23 cellular contexts compared by ENCODE assay signal in genomic region chr4:101846550-101846949, GRCh38. TPM values are rescaled to one million over a fixed set of nuclear protein-coding genes. Genes with fewer than 3 reads are reported as not detected.
DNase-seq lines count a peak whose midpoint lies in the region; ATAC-seq, FAIRE-seq and TF ChIP-seq lines count a peak whose summit lies in the region.
"Had no signal": no experiment of that assay in that cellular context is flagged by ENCODE, and none has a peak within 500 bp of the region (broad histone marks: within the 10 kb centered on the region; RNA-seq: fewer than 3 reads in every experiment).

No MANE protein-coding gene starts in this region.

- no peak overlapping the region for H4K5ac ChIP-seq in mesendoderm (ENCODE audit: low read length)

- H3K9me3 ChIP-seq in right cardiac atrium (ENCODE audit: control insufficient read depth, low read length) (no peaks in the 10 kb centered on the region), PC-9 (ENCODE audit: insufficient read depth, low read depth) (no peaks in the 10 kb centered on the region)
- H3K9me3 ChIP-seq: MG63, SJSA1 had no signal

- H3K18ac ChIP-seq in mesendoderm (ENCODE audit: low read length), result no peak overlapping the region

- no peak overlapping the region for H3K4ac ChIP-seq in mesendoderm (ENCODE audit: low read depth, low read length)

- H2BK5ac ChIP-seq in mesendoderm (ENCODE audit: low read length), result no peak overlapping the region

- H3K36me3 ChIP-seq in mesendoderm (ENCODE audit: control insufficient read depth, insufficient read depth, low read length) (no peaks in the 10 kb centered on the region), PC-9 (ENCODE audit: low read depth) (no peaks in the 10 kb centered on the region)
- H3K36me3 ChIP-seq: BLaER1 treated with 17β-estradiol and CSF1 and Interleukin-3, amounts not matched to agents 10 nM and 100 nM; MG63; SJSA1 had no signal

- peak overlapping the region; percentile 40 to 87 (median 74) for H3K27ac Mint-ChIP-seq in IgD-negative memory B cell
- H3K27ac Mint-ChIP-seq: CD4-positive, alpha-beta memory T cell; GM23338 had no signal

- no peak for DNase-seq in GM18507 (ENCODE audit: extremely low spot score, insufficient read length, low read depth)
- peak; percentile 42 for DNase-seq in choroid plexus epithelial cell (ENCODE audit: low read depth)
- peak; percentile 66 for DNase-seq in mesendoderm
- DNase-seq in right cardiac atrium, result no peak
- DNase-seq in midbrain (lab: John Stamatoyannopoulos, UW), result no peak
- DNase-seq in activated CD4-positive, CD25-positive, alpha-beta regulatory T cell (lab: John Stamatoyannopoulos, UW), result no peak
- no peak for DNase-seq in PC-9
- DNase-seq: CD4-positive, alpha-beta memory T cell; GDM1; MG63; NCI-H1417; NCI-H1694 treated with DMSO at 0.1 percent for 48 hours; NCI-H2081 treated with DMSO at 0.1 percent for 48 hours; NCI-H2171 treated with DMSO at 0.1 percent for 48 hours; NCI-H446; OCI-M1 had no signal

- H2AFZ ChIP-seq in PC-9, result no peak overlapping the region
- H2AFZ ChIP-seq: GM23338 had no signal

- H2BK120ac ChIP-seq in mesendoderm (ENCODE audit: low read depth, low read length), result no peak overlapping the region

- H3K27me3 ChIP-seq in mesendoderm (ENCODE audit: insufficient read depth, low read length, poor library complexity) (no peaks in the 10 kb centered on the region), right cardiac atrium (ENCODE audit: control insufficient read depth, insufficient read depth) (no peaks in the 10 kb centered on the region), PC-9 (ENCODE audit: insufficient read depth, low read depth) (no peaks in the 10 kb centered on the region)
- H3K27me3 ChIP-seq: BLaER1 treated with 17β-estradiol and CSF1 and Interleukin-3, amounts not matched to agents 10 nM and 100 nM; MG63; SJSA1 had no signal

- no peak overlapping the region for H2BK15ac ChIP-seq in mesendoderm (replicated peaks; ENCODE audit: low read depth)

- H3K4me3 ChIP-seq in choroid plexus epithelial cell (ENCODE audit: low read depth, low read length) (no peak overlapping the region), mesendoderm (ENCODE audit: low read length) (no peak overlapping the region), right cardiac atrium (ENCODE audit: low read length) (no peak overlapping the region), PC-9 (no peak overlapping the region)
- H3K4me3 ChIP-seq: BLaER1 treated with 17β-estradiol and CSF1 and Interleukin-3, amounts not matched to agents 10 nM and 100 nM; GM23338; MG63; SJSA1 had no signal

- H3F3A ChIP-seq in PC-9 (ENCODE audit: insufficient read depth, low read depth), result no peaks in the 10 kb centered on the region

- peaks cover 0 to 5% (median 0%) of the 10 kb centered on the region in 3 donors for H3K9me3 Mint-ChIP-seq in IgD-negative memory B cell

- H3K9me2 ChIP-seq in PC-9 (ENCODE audit: insufficient read depth), result no peaks in the 10 kb centered on the region

- H3K4me1 Mint-ChIP-seq in IgD-negative memory B cell, result peaks cover 41 to 56% (median 53%) of the 10 kb centered on the region in 3 donors
- H3K4me1 Mint-ChIP-seq: CD4-positive, alpha-beta memory T cell; GM23338 had no signal

- peak; percentile 5 for FAIRE-seq in GM18507 (lab: Jason Lieb, UNC)

- H3K9ac ChIP-seq in mesendoderm (ENCODE audit: low read length), result no peak overlapping the region
- H3K9ac ChIP-seq: BLaER1 treated with 17β-estradiol and CSF1 and Interleukin-3, amounts not matched to agents 10 nM and 100 nM had no signal

- intact Hi-C loops in right cardiac atrium (cut with DNase I), result no loop called here
- intact Hi-C loops in PC-9 (cut with micrococcal nuclease; ENCODE audit: unreplicated experiment), result no loop called here

- H3K27ac ChIP-seq in mesendoderm (ENCODE audit: low read depth, low read length) (no peak overlapping the region), right cardiac atrium (ENCODE audit: low read length) (no peak overlapping the region), PC-9 (no peak overlapping the region)
- H3K27ac ChIP-seq: BLaER1 treated with 17β-estradiol and CSF1 and Interleukin-3, amounts not matched to agents 10 nM and 100 nM; SJSA1 had no signal

- no peak overlapping the region for H3K23ac ChIP-seq in mesendoderm (ENCODE audit: low read length)

- H3K79me2 ChIP-seq in mesendoderm (ENCODE audit: control insufficient read depth, insufficient read depth, low read length) (no peaks in the 10 kb centered on the region), PC-9 (ENCODE audit: low read depth) (no peaks in the 10 kb centered on the region)

- no peak overlapping the region for H3K56ac ChIP-seq in mesendoderm (ENCODE audit: low read length)

- no TSS peak for BruUV-seq in PC-9 (replicated peaks; lab: Mats Ljungman, UMichigan)

- H4K20me1 ChIP-seq in PC-9 (ENCODE audit: insufficient read depth), result no peaks in the 10 kb centered on the region
- H4K20me1 ChIP-seq: BLaER1 treated with 17β-estradiol and CSF1 and Interleukin-3, amounts not matched to agents 10 nM and 100 nM had no signal

- TF ChIP-seq CTCF in choroid plexus epithelial cell (conservative IDR thresholded peaks at IDR 0.05; ENCODE audit: low read depth, low read length) (no peak), PC-9 (conservative IDR thresholded peaks at IDR 0.05) (no peak)

- CTCF ChIA-PET in PC-9 (lab: Charles Lee), result no interaction called here

- H4K8ac ChIP-seq in mesendoderm (ENCODE audit: low read depth, low read length), result no peak overlapping the region

- peak overlapping the region in 2 of 4 donors; percentile 73 to 74 for H3K4me3 Mint-ChIP-seq in IgD-negative memory B cell
- H3K4me3 Mint-ChIP-seq: CD4-positive, alpha-beta memory T cell; GM23338 had no signal

- H3K36me3 Mint-ChIP-seq in IgD-negative memory B cell, result peaks cover 19% of the 10 kb centered on the region
- H3K36me3 Mint-ChIP-seq: CD4-positive, alpha-beta memory T cell had no signal

- no CpG with 5 or more reads among the region's 2 CpGs for WGBS in mesendoderm (ENCODE audit: extremely low coverage, insufficient coverage, low lambda C conversion rate)
- 52% methylated on average over 2 of the region's 2 CpGs for WGBS in right cardiac atrium

- H3K4me1 ChIP-seq in mesendoderm (ENCODE audit: control insufficient read depth, low read depth, low read length), result no peaks in the 10 kb centered on the region
- no peaks in the 10 kb centered on the region for H3K4me1 ChIP-seq in right cardiac atrium (ENCODE audit: control insufficient read depth, insufficient read depth, low read length)
- no peaks in the 10 kb centered on the region for H3K4me1 ChIP-seq in PC-9 (replicated peaks; ENCODE audit: insufficient read depth)
- H3K4me1 ChIP-seq: SJSA1 had no signal

- no peak for ATAC-seq in right cardiac atrium
- ATAC-seq: GM23338, HCT116, Right ventricle myocardium inferior had no signal

- POLR2A ChIA-PET in PC-9 (lab: Charles Lee; ENCODE audit: unreplicated experiment), result no interaction called here

- H3K4me2 ChIP-seq in mesendoderm (ENCODE audit: low read length), result no peak overlapping the region
- no peak overlapping the region for H3K4me2 ChIP-seq in PC-9
- H3K4me2 ChIP-seq: BLaER1 treated with 17β-estradiol and CSF1 and Interleukin-3, amounts not matched to agents 10 nM and 100 nM; GM23338 had no signal

- H2AK5ac ChIP-seq in mesendoderm (ENCODE audit: low read length), result no peak overlapping the region

- H3K27me3 Mint-ChIP-seq in IgD-negative memory B cell, result no peaks in the 10 kb centered on the region

- no peaks in the 10 kb centered on the region for H3K79me1 ChIP-seq in mesendoderm (ENCODE audit: low read length)

RNA-seq across cellular contexts. Expression of gene BANK1, which starts 56.0 kb away (rescaled TPM):
- polyA plus RNA-seq in IgD-negative memory B cell (599 TPM), right cardiac atrium (0.54 TPM)
- 2.1 TPM for polyA plus RNA-seq in mesendoderm (2013, experiment 1 of 2)
- 2.8 TPM for polyA plus RNA-seq in mesendoderm (2013, experiment 2 of 2)
- total RNA-seq in right cardiac atrium (1 to 10 TPM in 2 of 4 donors, under 1 TPM in 2; 0.20 to 1.3 (median 0.92) TPM), PC-9 (2021) (2.2 and 2.7 TPM in 2 replicates)
- total RNA-seq: CD4-positive, alpha-beta memory T cell; LHCN-M2; SJSA1 had no signal

Comparison
In these comparisons a context has a peak if more than half of its experiments do, and no peak if none do; other contexts are left out.
1. DNase-seq: peak in choroid plexus epithelial cell (single experiment) and mesendoderm (single experiment); none in GM18507 (single experiment), right cardiac atrium (0 of 3), midbrain (single experiment), activated CD4-positive, CD25-positive, alpha-beta regulatory T cell (0 of 4) and PC-9 (0 of 2).